22 cellular contexts compared by ENCODE assay signal in genomic region chr18:68466714-68467113, GRCh38.
"Had no signal": no experiment of that assay in that cellular context is flagged by ENCODE, and none has a peak within 500 bp of the region (broad histone marks: within the 10 kb centered on the region; RNA-seq: fewer than 3 reads in every experiment).

No MANE protein-coding gene starts in this region.

- H3K79me2 ChIP-seq: parathyroid adenoma had no signal

- H3K27ac ChIP-seq: dorsolateral prefrontal cortex, foreskin keratinocyte, gastroesophageal sphincter, lower lobe of right lung, neural progenitor cell, parathyroid adenoma, stomach, thyroid gland, vagina had no signal

- H3K36me3 ChIP-seq: gastroesophageal sphincter, lower lobe of right lung, neural progenitor cell, stomach, thyroid gland, vagina had no signal

- H3K9me3 ChIP-seq: gastroesophageal sphincter, lower lobe of right lung, mucosa of descending colon, stomach, thyroid gland, vagina had no signal

- H3K27me3 ChIP-seq: foreskin keratinocyte, gastroesophageal sphincter, neural progenitor cell, stomach, thyroid gland, vagina had no signal

- H2AFZ ChIP-seq: neural progenitor cell, parathyroid adenoma had no signal

- H3K4me3 ChIP-seq: dorsolateral prefrontal cortex, gastroesophageal sphincter, lower lobe of right lung, mucosa of descending colon, neural progenitor cell, stomach, thyroid gland, vagina had no signal

- H3K4me1 ChIP-seq: foreskin keratinocyte, gastroesophageal sphincter, lower lobe of right lung, parathyroid adenoma, stomach, thyroid gland, vagina had no signal

- FAIRE-seq: colon, keratinocyte had no signal

- H3K9ac ChIP-seq: neural progenitor cell, parathyroid adenoma had no signal

- DNase-seq: dorsolateral prefrontal cortex; effector CD4-positive, alpha-beta T cell; foreskin keratinocyte; glutamatergic neuron; hypothalamus; immature natural killer cell; left ventricle myocardium superior; lower lobe of right lung; mucosa of descending colon; naive B cell; stimulated activated CD4-positive, alpha-beta T cell treated with anti-CD3 and anti-CD28 coated beads, Interleukin-2, amount 100 ng/mL, for 24 hours; stimulated activated CD4-positive, alpha-beta T cell treated with anti-CD3 and anti-CD28 coated beads, Interleukin-4, amount 100 ng/mL, for 24 hours; stimulated activated naive CD4-positive, alpha-beta T cell treated with Interleukin-2 at 50 U/mL for 16 hours; stomach; thyroid gland; trophoblast cell had no signal

- H3K4me2 ChIP-seq: neural progenitor cell had no signal
